ENCODE assay signal across 1 cellular context in genomic region chr16:12267491-12267890, GRCh38.
TF ChIP-seq lines count a peak whose summit lies in the region.

No MANE protein-coding gene starts in this region.

TF ChIP-seq in HepG2, 621 proteins besides CTCF, POLR2A, EP300 and RAD21 (continued from another document and continues in another):
- no peak for TF ChIP-seq ZHX2 (IDR thresholded peaks at IDR 0.05; ENCODE audit: low read depth)
- TF ChIP-seq ZHX2 (CRISPR knock-in tag; IDR thresholded peaks at IDR 0.05; ENCODE audit: borderline replicate concordance) = no peak
- TF ChIP-seq USF2 (IDR thresholded peaks at IDR 0.05; ENCODE audit: low read depth, low read length) = no peak
- no peak for TF ChIP-seq USF2 (CRISPR knock-in tag; IDR thresholded peaks at IDR 0.05; ENCODE audit: borderline replicate concordance)
- TF ChIP-seq ZFP1 (CRISPR knock-in tag; IDR thresholded peaks at IDR 0.05) = no peak
- TF ChIP-seq ZNF607 (CRISPR knock-in tag; IDR thresholded peaks at IDR 0.05; ENCODE audit: borderline replicate concordance) = no peak
- no peak for TF ChIP-seq JDP2 (CRISPR knock-in tag; IDR thresholded peaks at IDR 0.05; ENCODE audit: borderline replicate concordance)
- TF ChIP-seq MAFK (conservative IDR thresholded peaks at IDR 0.05 in 1 of 2, IDR thresholded peaks at IDR 0.05 in 1 of 2; ENCODE audit: low read length in 2 of 2) = no peak
- TF ChIP-seq ZNF552 (CRISPR knock-in tag; IDR thresholded peaks at IDR 0.05; ENCODE audit: borderline replicate concordance) = no peak
- no peak for TF ChIP-seq FOSL2 (CRISPR knock-in tag; IDR thresholded peaks at IDR 0.05)
- no peak for TF ChIP-seq ZBED4 (CRISPR knock-in tag; IDR thresholded peaks at IDR 0.05; ENCODE audit: borderline replicate concordance)
- TF ChIP-seq KDM6A (CRISPR knock-in tag; IDR thresholded peaks at IDR 0.05; ENCODE audit: low read depth) = no peak
- peak; percentile 58; the same call in 1 of the 2 replicates for TF ChIP-seq KDM1A (CRISPR knock-in tag; IDR thresholded peaks at IDR 0.05)
- TF ChIP-seq RARA (CRISPR knock-in tag; IDR thresholded peaks at IDR 0.05) = peak; percentile 28; the same call in 1 of the 2 replicates
- no peak for TF ChIP-seq NCOA1 (CRISPR knock-in tag; IDR thresholded peaks at IDR 0.05)
- no peak for TF ChIP-seq ZNF891 (CRISPR knock-in tag; IDR thresholded peaks at IDR 0.05)
- peak; percentile 66; the same call in 1 of the 2 replicates for TF ChIP-seq TFDP1 (CRISPR knock-in tag; IDR thresholded peaks at IDR 0.05; ENCODE audit: borderline replicate concordance)
- no peak for TF ChIP-seq REXO4 (CRISPR knock-in tag; IDR thresholded peaks at IDR 0.05; ENCODE audit: borderline replicate concordance)
- TF ChIP-seq TGIF2 (CRISPR knock-in tag; IDR thresholded peaks at IDR 0.05) = no peak
- no peak for TF ChIP-seq DZIP1 (CRISPR knock-in tag; IDR thresholded peaks at IDR 0.05)
- no peak for TF ChIP-seq RFX1 (IDR thresholded peaks at IDR 0.05)
- no peak for TF ChIP-seq STAT5B (CRISPR knock-in tag; IDR thresholded peaks at IDR 0.05)
- TF ChIP-seq FOSL1 (CRISPR knock-in tag; IDR thresholded peaks at IDR 0.05; ENCODE audit: borderline replicate concordance) = no peak
- TF ChIP-seq HDAC6 (IDR thresholded peaks at IDR 0.05; ENCODE audit: low read depth, low read length) = no peak
- TF ChIP-seq BRCA1 (CRISPR knock-in tag; IDR thresholded peaks at IDR 0.05) = no peak
- TF ChIP-seq PATZ1 (CRISPR knock-in tag; IDR thresholded peaks at IDR 0.05) = peak; percentile 19; the same call in 1 of the 2 replicates
- TF ChIP-seq ZBTB25 (CRISPR knock-in tag; IDR thresholded peaks at IDR 0.05) = no peak
- no peak for TF ChIP-seq FOXA1 (IDR thresholded peaks at IDR 0.05)
- peak; percentile 79 for TF ChIP-seq FOXA1 (CRISPR knock-in tag; IDR thresholded peaks at IDR 0.05)
- TF ChIP-seq ISX (CRISPR knock-in tag; conservative IDR thresholded peaks at IDR 0.05) = no peak
- no peak for TF ChIP-seq ZNF513 (CRISPR knock-in tag; conservative IDR thresholded peaks at IDR 0.05)
- no peak for TF ChIP-seq RAD51 (IDR thresholded peaks at IDR 0.05; ENCODE audit: borderline replicate concordance)
- no peak for TF ChIP-seq TBX3 (IDR thresholded peaks at IDR 0.05; ENCODE audit: borderline replicate concordance)
- TF ChIP-seq, protein P1, sequence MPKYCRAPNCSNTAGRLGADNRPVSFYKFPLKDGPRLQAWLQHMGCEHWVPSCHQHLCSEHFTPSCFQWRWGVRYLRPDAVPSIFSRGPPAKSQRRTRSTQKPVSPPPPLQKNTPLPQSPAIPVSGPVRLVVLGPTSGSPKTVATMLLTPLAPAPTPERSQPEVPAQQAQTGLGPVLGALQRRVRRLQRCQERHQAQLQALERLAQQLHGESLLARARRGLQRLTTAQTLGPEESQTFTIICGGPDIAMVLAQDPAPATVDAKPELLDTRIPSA (CRISPR knock-in tag; IDR thresholded peaks at IDR 0.05; ENCODE audit: borderline replicate concordance) = no peak
- TF ChIP-seq ZSCAN30 (CRISPR knock-in tag; IDR thresholded peaks at IDR 0.05) = no peak
- no peak for TF ChIP-seq CBX2 (IDR thresholded peaks at IDR 0.05; ENCODE audit: low read depth, low read length)
- no peak for TF ChIP-seq CBX2 (CRISPR knock-in tag; IDR thresholded peaks at IDR 0.05; ENCODE audit: low read depth)
- TF ChIP-seq, protein P2, sequence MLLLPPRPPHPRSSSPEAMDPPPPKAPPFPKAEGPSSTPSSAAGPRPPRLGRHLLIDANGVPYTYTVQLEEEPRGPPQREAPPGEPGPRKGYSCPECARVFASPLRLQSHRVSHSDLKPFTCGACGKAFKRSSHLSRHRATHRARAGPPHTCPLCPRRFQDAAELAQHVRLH (CRISPR knock-in tag; IDR thresholded peaks at IDR 0.05; ENCODE audit: borderline replicate concordance, low read depth) = no peak
